In the genomic region with DNA sequence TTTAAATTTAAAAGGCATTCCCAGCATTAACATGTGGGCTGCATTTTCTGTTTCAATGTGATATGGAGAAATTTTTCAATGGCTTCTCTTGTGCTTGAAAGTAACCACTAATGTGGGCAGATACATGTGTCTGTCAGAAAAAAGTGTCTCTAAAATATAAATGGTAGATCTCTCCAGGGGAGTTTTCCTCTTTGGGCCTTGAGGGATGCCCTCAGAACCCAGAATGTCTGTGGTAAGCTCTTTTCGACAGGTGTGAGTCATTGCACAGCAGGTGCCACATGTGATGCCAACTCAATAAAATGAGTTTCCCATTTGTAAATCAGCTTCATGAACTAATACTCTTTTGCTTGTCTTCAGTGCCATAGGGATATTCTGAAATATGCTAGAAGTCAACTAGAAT, we compare ENCODE assay signal across 12 cellular contexts.
DNase-seq lines count a peak whose midpoint lies in the region; ATAC-seq and TF ChIP-seq lines count a peak whose summit lies in the region.
"Had no signal": no experiment of that assay in that cellular context is flagged by ENCODE, and none has a peak within 500 bp of the region (broad histone marks: within the 10 kb centered on the region; RNA-seq: fewer than 3 reads in every experiment).

No MANE protein-coding gene starts in this region.

- no peak overlapping the region for H3K4me3 ChIP-seq in LNCaP clone FGC (ENCODE audit: low read depth, low read length)

- ATAC-seq in GM19452 (IDR thresholded peaks at IDR 0.05; ENCODE audit: unreplicated experiment): no peak
- ATAC-seq: CD8-positive, alpha-beta T cell had no signal

- peak; percentile 15 for DNase-seq in NCI-H1092 treated with DMSO at 0.1 percent for 48 hours (lab: John Stamatoyannopoulos, UW)
- DNase-seq in NCI-H1092 (lab: John Stamatoyannopoulos, UW): no peak
- peak; percentile 69 for DNase-seq in LNCaP clone FGC (ENCODE audit: low read depth)
- peak; percentile 8 for DNase-seq in RPMI7951 (ENCODE audit: low read depth)
- peak; percentile 84 for DNase-seq in myocyte (ENCODE audit: low read depth)
- DNase-seq in T1000 (lab: John Stamatoyannopoulos, UW): no peak
- no peak for DNase-seq in CD1c-positive myeloid dendritic cell (ENCODE audit: extremely low spot score)
- DNase-seq: activated gamma-delta T cell treated with Interleukin-2 at 50 U/mL for 16 hours; brain microvascular endothelial cell; CD8-positive, alpha-beta T cell; mesenchymal stem cell had no signal

- TF ChIP-seq CTCF in LNCaP clone FGC (IDR thresholded peaks at IDR 0.05; ENCODE audit: control insufficient read depth, extremely low read depth, insufficient read depth): no peak

Comparison
In these comparisons a context has a peak if more than half of its experiments do, and no peak if none do; other contexts are left out.
1. DNase-seq: peak in NCI-H1092 treated with DMSO at 0.1 percent for 48 hours (single experiment), LNCaP clone FGC (single experiment), RPMI7951 (single experiment) and myocyte (single experiment); none in NCI-H1092 (single experiment), T1000 (single experiment) and CD1c-positive myeloid dendritic cell (single experiment).